Comparison of ENCODE assay signal across 11 cellular contexts in the genomic region with DNA sequence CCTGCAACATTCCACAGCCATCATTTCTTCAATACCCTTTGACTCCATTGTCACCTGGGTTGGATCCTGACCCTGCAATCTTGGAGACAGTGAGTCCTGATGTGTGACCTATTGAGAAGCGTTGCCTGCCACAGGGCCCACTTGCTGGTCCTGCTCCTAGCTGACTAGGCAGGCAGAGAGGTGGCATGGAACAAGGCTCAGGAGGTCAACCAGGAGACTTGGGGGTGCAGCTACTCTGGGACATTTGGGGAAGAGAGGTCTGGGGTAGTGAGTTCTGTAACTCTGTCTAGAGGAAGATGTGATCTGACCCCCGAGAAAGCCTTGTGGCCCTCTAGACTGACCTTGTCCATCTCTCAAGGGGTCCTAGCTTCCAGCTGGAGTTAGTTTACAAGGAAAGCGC. TPM values are rescaled to one million over a fixed set of nuclear protein-coding genes. Genes with fewer than 3 reads are reported as not detected.
A peak's percentile ranks its signal among the peaks of the same experiment; 100 is the strongest.
DNase-seq lines count a peak whose midpoint lies in the region; TF ChIP-seq lines count a peak whose summit lies in the region.
"Had no signal": no experiment of that assay in that cellular context is flagged by ENCODE, and none has a peak within 500 bp of the region (broad histone marks: within the 10 kb centered on the region; RNA-seq: fewer than 3 reads in every experiment).

No MANE protein-coding gene starts in this region.

- no peaks in the 10 kb centered on the region; the same call in 1 of the 2 replicates for H4K20me1 ChIP-seq in MM.1S (ENCODE audit: insufficient read depth, low read length)

- H2AFZ ChIP-seq in MM.1S (ENCODE audit: low read length): no peak overlapping the region

- peak overlapping the region; percentile 87 for H3K4me3 Mint-ChIP-seq in T-helper 1 cell treated with Interleukin-12 subunit alpha and Interleukin-12 subunit beta and Interleukin-4 antibody, amounts not matched to agents 30 μg/mL and 1 μg/mL, for 36 hours
- peak overlapping the region; percentile 81 for H3K4me3 Mint-ChIP-seq in progenitor cell of endocrine pancreas (ENCODE audit: low read depth)

- TF ChIP-seq CTCF in MM.1S (IDR thresholded peaks at IDR 0.05; ENCODE audit: low read length) (no peak), progenitor cell of endocrine pancreas (IDR thresholded peaks at IDR 0.05; ENCODE audit: unreplicated experiment) (no peak), esophagus squamous epithelium (IDR thresholded peaks at IDR 0.05) (no peak)

- H3K36me3 ChIP-seq in MM.1S (replicated peaks; ENCODE audit: insufficient read depth, low read length): no peaks in the 10 kb centered on the region
- no peaks in the 10 kb centered on the region for H3K36me3 ChIP-seq in effector memory CD4-positive, alpha-beta T cell (ENCODE audit: control insufficient read depth, insufficient read depth, low read length)
- H3K36me3 ChIP-seq in esophagus squamous epithelium: peaks cover 0 to 23% (median 0%) of the 10 kb centered on the region in 3 donors

- H3K27ac ChIP-seq in MM.1S (ENCODE audit: low read length): peak overlapping the region; percentile 95
- peak overlapping the region; percentile 86 for H3K27ac ChIP-seq in effector memory CD4-positive, alpha-beta T cell (ENCODE audit: insufficient read depth, low read length, poor library complexity, severe bottlenecking)
- peak overlapping the region in 2 of 4 donors; percentile 6 to 99 for H3K27ac ChIP-seq in esophagus squamous epithelium

- H3K4me1 Mint-ChIP-seq in T-helper 1 cell treated with Interleukin-12 subunit alpha and Interleukin-12 subunit beta and Interleukin-4 antibody, amounts not matched to agents 30 μg/mL and 1 μg/mL, for 36 hours (ENCODE audit: low read depth): peaks cover 38% of the 10 kb centered on the region
- peaks cover 21% of the 10 kb centered on the region for H3K4me1 Mint-ChIP-seq in progenitor cell of endocrine pancreas (ENCODE audit: low read depth)

- peaks cover 23% of the 10 kb centered on the region for H3K36me3 Mint-ChIP-seq in T-helper 1 cell treated with Interleukin-12 subunit alpha and Interleukin-12 subunit beta and Interleukin-4 antibody, amounts not matched to agents 30 μg/mL and 1 μg/mL, for 36 hours (ENCODE audit: low read depth)
- H3K36me3 Mint-ChIP-seq in progenitor cell of endocrine pancreas (ENCODE audit: insufficient read depth): peaks cover 4% of the 10 kb centered on the region

- no peaks in the 10 kb centered on the region for H3K9me2 ChIP-seq in MM.1S (replicated peaks; ENCODE audit: insufficient read depth, low read length)

- no peak for TF ChIP-seq POLR2A in esophagus squamous epithelium (IDR thresholded peaks at IDR 0.05)

- intact Hi-C loops in esophagus squamous epithelium (cut with DNase I): loop anchor here (10.0 kb wide), 1 partner anchor 156 kb away; no protein-coding TSS in a partner anchor

- no peaks in the 10 kb centered on the region for H3K9me3 Mint-ChIP-seq in T-helper 1 cell treated with Interleukin-12 subunit alpha and Interleukin-12 subunit beta and Interleukin-4 antibody, amounts not matched to agents 30 μg/mL and 1 μg/mL, for 36 hours
- H3K9me3 Mint-ChIP-seq in progenitor cell of endocrine pancreas (ENCODE audit: low read depth): no peaks in the 10 kb centered on the region

- peaks cover 33% of the 10 kb centered on the region for H3F3A ChIP-seq in MM.1S (ENCODE audit: insufficient read depth, low read length)

- H3K79me2 ChIP-seq in MM.1S (ENCODE audit: low read length): peaks cover 59% of the 10 kb centered on the region

- peak overlapping the region; percentile 99 for H3K4me2 ChIP-seq in MM.1S (ENCODE audit: low read depth, low read length)

- H3K9ac ChIP-seq in MM.1S (ENCODE audit: low read length): peak overlapping the region; percentile 91

- H3K4me1 ChIP-seq in MM.1S (ENCODE audit: low read length): peaks cover 22% of the 10 kb centered on the region
- peaks cover 34% of the 10 kb centered on the region for H3K4me1 ChIP-seq in effector memory CD4-positive, alpha-beta T cell (ENCODE audit: control insufficient read depth, insufficient read depth, low read length, poor library complexity, severe bottlenecking)
- peaks cover 25 to 66% (median 36%) of the 10 kb centered on the region in 3 donors for H3K4me1 ChIP-seq in esophagus squamous epithelium

- DNase-seq in T-helper 1 cell (no peak), MM.1S (no peak), progenitor cell of endocrine pancreas (ENCODE audit: low spot score, unreplicated experiment) (no peak), esophagus squamous epithelium (lab: John Stamatoyannopoulos, UW) (no peak), NCI-H2171 (lab: John Stamatoyannopoulos, UW) (no peak), anterior cingulate cortex (lab: John Stamatoyannopoulos, UW) (no peak)
- no peak for DNase-seq in effector memory CD4-positive, alpha-beta T cell
- DNase-seq: dermis blood vessel endothelial cell, NCI-H1417, retina had no signal

- H3K27me3 Mint-ChIP-seq in T-helper 1 cell treated with Interleukin-12 subunit alpha and Interleukin-12 subunit beta and Interleukin-4 antibody, amounts not matched to agents 30 μg/mL and 1 μg/mL, for 36 hours (ENCODE audit: low read depth): no peaks in the 10 kb centered on the region
- H3K27me3 Mint-ChIP-seq in progenitor cell of endocrine pancreas: no peaks in the 10 kb centered on the region

- WGBS in esophagus squamous epithelium, 2 donors: 63 to 94% methylated on average over 2 of the region's 3 CpGs

- H3K9me3 ChIP-seq in MM.1S (replicated peaks; ENCODE audit: insufficient read depth, low read length) (no peaks in the 10 kb centered on the region), esophagus squamous epithelium (no peaks in the 10 kb centered on the region)
- H3K9me3 ChIP-seq in effector memory CD4-positive, alpha-beta T cell (ENCODE audit: control insufficient read depth, low read length): no peaks in the 10 kb centered on the region

- peak overlapping the region; percentile 94 for H3K4me3 ChIP-seq in MM.1S (ENCODE audit: low read length)
- H3K4me3 ChIP-seq in effector memory CD4-positive, alpha-beta T cell (ENCODE audit: insufficient read depth, low read depth, low read length, poor library complexity, severe bottlenecking): peak overlapping the region; percentile 26
- H3K4me3 ChIP-seq in esophagus squamous epithelium: peak overlapping the region in 1 of 4 donors; percentile 99

- peak overlapping the region; percentile 96 for H3K27ac Mint-ChIP-seq in T-helper 1 cell treated with Interleukin-12 subunit alpha and Interleukin-12 subunit beta and Interleukin-4 antibody, amounts not matched to agents 30 μg/mL and 1 μg/mL, for 36 hours
- H3K27ac Mint-ChIP-seq in progenitor cell of endocrine pancreas: peak overlapping the region; percentile 85

- H3K27me3 ChIP-seq in MM.1S (replicated peaks; ENCODE audit: insufficient read depth, low read length) (no peaks in the 10 kb centered on the region), esophagus squamous epithelium (no peaks in the 10 kb centered on the region)
- H3K27me3 ChIP-seq in effector memory CD4-positive, alpha-beta T cell (replicated peaks; ENCODE audit: control insufficient read depth, insufficient read depth, low read length, poor library complexity, severe bottlenecking): no peaks in the 10 kb centered on the region

RNA-seq across cellular contexts. Expression of gene ZMIZ2, which starts 1.8 kb away (rescaled TPM):
- total RNA-seq in progenitor cell of endocrine pancreas (217 and 222 TPM in 2 replicates), esophagus squamous epithelium (10 to 100 TPM in 3 of 4 donors, 1 to 10 TPM in 1; 6.9 to 25.4 (median 18.3) TPM)

RNA-seq across cellular contexts. Expression of gene PPIA, which starts 46.1 kb away (rescaled TPM):
- total RNA-seq in progenitor cell of endocrine pancreas (1,323 and 1,353 TPM in 2 replicates), esophagus squamous epithelium (1,000 to 10,000 TPM; 1,726 to 3,682 (median 2,875) TPM)
